ENCODE assay signal across 8 cellular contexts in the genomic region with DNA sequence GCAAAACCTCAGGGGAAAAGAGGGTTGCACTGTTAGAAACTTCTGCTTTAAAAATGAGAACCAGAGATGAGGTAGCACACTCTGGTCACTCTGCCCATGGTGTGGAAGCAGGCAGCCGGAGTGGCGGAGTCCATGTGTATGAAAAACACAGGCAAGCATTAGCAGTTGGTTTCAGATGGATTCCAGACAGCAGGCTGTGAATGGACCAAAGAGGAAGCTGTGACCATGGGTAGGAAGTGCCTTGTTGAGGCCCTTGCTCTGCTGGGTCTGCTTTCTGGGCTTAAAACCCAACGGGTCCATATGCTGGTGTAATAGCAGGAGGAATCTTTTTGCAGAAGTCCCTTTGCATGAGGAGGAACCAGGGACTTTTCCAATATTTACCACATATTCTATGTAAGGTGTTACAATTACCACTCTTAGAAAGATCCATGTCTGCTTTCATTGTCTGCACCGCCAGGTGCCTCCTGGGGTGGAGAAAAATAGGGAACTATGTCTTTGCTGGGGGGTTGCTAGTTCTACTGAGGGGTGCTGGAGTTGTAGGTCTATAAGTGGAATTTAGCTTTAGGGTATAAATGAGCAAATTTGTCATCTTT.
A peak's percentile ranks its signal among the peaks of the same experiment; 100 is the strongest.
DNase-seq lines count a peak whose midpoint lies in the region; ATAC-seq and TF ChIP-seq lines count a peak whose summit lies in the region.

No MANE protein-coding gene starts in this region.

- H3K4me2 ChIP-seq in BLaER1, result peak overlapping the region; percentile 66

- H3K27me3 ChIP-seq in BLaER1, result no peaks in the 10 kb centered on the region

- no peak for TF ChIP-seq CTCF in endothelial cell (IDR thresholded peaks at IDR 0.05; ENCODE audit: unreplicated experiment)

- peak overlapping the region; percentile 79 for H3K27ac ChIP-seq in BLaER1

- no peaks in the 10 kb centered on the region for H3K36me3 ChIP-seq in BLaER1

- no peak overlapping the region for H3K27ac Mint-ChIP-seq in endothelial cell (ENCODE audit: unreplicated experiment)

- H3K4me3 ChIP-seq in BLaER1, result no peak overlapping the region

- H4K20me1 ChIP-seq in BLaER1, result no peaks in the 10 kb centered on the region

- H3K9me3 ChIP-seq in BLaER1, result no peaks in the 10 kb centered on the region

- no peaks in the 10 kb centered on the region for H3K27me3 Mint-ChIP-seq in endothelial cell (ENCODE audit: unreplicated experiment)

- no peak overlapping the region for H3K9ac ChIP-seq in BLaER1

- H3K9me3 Mint-ChIP-seq in endothelial cell (ENCODE audit: unreplicated experiment), result no peaks in the 10 kb centered on the region

- no peaks in the 10 kb centered on the region for H3K36me3 Mint-ChIP-seq in endothelial cell (ENCODE audit: low read depth, unreplicated experiment)

- intact Hi-C loops in left colon (cut with DNase I, micrococcal nuclease), result no loop called here

- ATAC-seq in GM21515 (IDR thresholded peaks at IDR 0.05; ENCODE audit: unreplicated experiment) (peak; percentile 18), left colon (peak; percentile 20), GM18873 (IDR thresholded peaks at IDR 0.05; ENCODE audit: low FRiP score, unreplicated experiment) (no peak), GM21447 (IDR thresholded peaks at IDR 0.05; ENCODE audit: unreplicated experiment) (no peak)

- H3K4me1 ChIP-seq in BLaER1, result peaks cover 86% of the 10 kb centered on the region

- peak; percentile 59 to 77 for DNase-seq in NOMO-1 (lab: John Stamatoyannopoulos, UW; ENCODE audit: unreplicated experiment in 2 of 2)
- peak in 1 of 2 donors; percentile 20 for DNase-seq in left colon
- no peak for DNase-seq in amniotic stem cell (lab: John Stamatoyannopoulos, UW)
- no peak for DNase-seq in endothelial cell (ENCODE audit: low spot score)

- H3K4me1 Mint-ChIP-seq in endothelial cell (ENCODE audit: unreplicated experiment), result peaks cover 35% of the 10 kb centered on the region

- no peak overlapping the region for H3K4me3 Mint-ChIP-seq in endothelial cell (ENCODE audit: unreplicated experiment)

Comparison
In these comparisons a context has a peak if more than half of its experiments do, and no peak if none do; other contexts are left out.
1. ATAC-seq: peak in GM21515 (single experiment) and left colon (single experiment); none in GM18873 (single experiment) and GM21447 (single experiment).
2. DNase-seq: peak in NOMO-1 (2 of 2); none in amniotic stem cell (single experiment) and endothelial cell (single experiment).